Comparison of ENCODE assay signal across 24 cellular contexts in genomic region chr4:44532851-44533250, GRCh38.
"Had no signal": no experiment of that assay in that cellular context is flagged by ENCODE, and none has a peak within 500 bp of the region (broad histone marks: within the 10 kb centered on the region; RNA-seq: fewer than 3 reads in every experiment).

No MANE protein-coding gene starts in this region.

- H3K4me3 ChIP-seq: ascending aorta, Peyer's patch, SJSA1 had no signal

- ATAC-seq: activated naive CD8-positive, alpha-beta T cell treated with anti-CD3 and anti-CD28 coated beads, Interleukin-2, amount 50 U/mL, for 24 hours; PC-3 had no signal

- DNase-seq: activated B cell treated with CpG ODN at 0.5 μM for 24 hours; activated CD4-positive, alpha-beta memory T cell treated with anti-CD3 and anti-CD28 coated beads for 36 hours; activated CD4-positive, alpha-beta T cell treated with anti-CD3 and anti-CD28 coated beads for 4 hours; activated CD4-positive, alpha-beta T cell treated with anti-CD3 and anti-CD28 coated beads, Interleukin-2, amount 50 U/mL, for 1 hour; activated CD4-positive, CD25-positive, alpha-beta regulatory T cell treated with anti-CD3 and anti-CD28 coated beads, Interleukin-2, amount 50 U/mL, for 72 hours; activated CD8-positive, alpha-beta memory T cell treated with anti-CD3 and anti-CD28 coated beads, Interleukin-2, amount 50 U/mL, for 4 hours; activated effector memory CD4-positive, alpha-beta T cell treated with Interleukin-2 at 50 U/mL for 16 hours; activated naive CD4-positive, alpha-beta T cell treated with anti-CD3 and anti-CD28 coated beads, Interleukin-2, amount 10 ng/mL, durations not matched to agents 7 days and 5 days; activated naive CD8-positive, alpha-beta T cell treated with anti-CD3 and anti-CD28 coated beads, Interleukin-2, amount 50 U/mL, for 24 hours; activated T-cell treated with anti-CD3 and anti-CD28 coated beads, Interleukin-2, amount 50 U/mL, for 48 hours; amniotic stem cell; NCI-H1092 treated with DMSO at 0.1 percent for 48 hours; NCI-H1417 treated with DMSO at 0.1 percent for 48 hours; NCI-H1930; NCI-H2081 treated with DMSO at 0.1 percent for 48 hours; NCI-H345; NCI-H524 treated with DMSO at 0.1 percent for 48 hours; PC-3; Peyer's patch; RPMI8226; SHP77 treated with DMSO at 0.1 percent for 48 hours; SK-N-SH had no signal
